In the genomic region with DNA sequence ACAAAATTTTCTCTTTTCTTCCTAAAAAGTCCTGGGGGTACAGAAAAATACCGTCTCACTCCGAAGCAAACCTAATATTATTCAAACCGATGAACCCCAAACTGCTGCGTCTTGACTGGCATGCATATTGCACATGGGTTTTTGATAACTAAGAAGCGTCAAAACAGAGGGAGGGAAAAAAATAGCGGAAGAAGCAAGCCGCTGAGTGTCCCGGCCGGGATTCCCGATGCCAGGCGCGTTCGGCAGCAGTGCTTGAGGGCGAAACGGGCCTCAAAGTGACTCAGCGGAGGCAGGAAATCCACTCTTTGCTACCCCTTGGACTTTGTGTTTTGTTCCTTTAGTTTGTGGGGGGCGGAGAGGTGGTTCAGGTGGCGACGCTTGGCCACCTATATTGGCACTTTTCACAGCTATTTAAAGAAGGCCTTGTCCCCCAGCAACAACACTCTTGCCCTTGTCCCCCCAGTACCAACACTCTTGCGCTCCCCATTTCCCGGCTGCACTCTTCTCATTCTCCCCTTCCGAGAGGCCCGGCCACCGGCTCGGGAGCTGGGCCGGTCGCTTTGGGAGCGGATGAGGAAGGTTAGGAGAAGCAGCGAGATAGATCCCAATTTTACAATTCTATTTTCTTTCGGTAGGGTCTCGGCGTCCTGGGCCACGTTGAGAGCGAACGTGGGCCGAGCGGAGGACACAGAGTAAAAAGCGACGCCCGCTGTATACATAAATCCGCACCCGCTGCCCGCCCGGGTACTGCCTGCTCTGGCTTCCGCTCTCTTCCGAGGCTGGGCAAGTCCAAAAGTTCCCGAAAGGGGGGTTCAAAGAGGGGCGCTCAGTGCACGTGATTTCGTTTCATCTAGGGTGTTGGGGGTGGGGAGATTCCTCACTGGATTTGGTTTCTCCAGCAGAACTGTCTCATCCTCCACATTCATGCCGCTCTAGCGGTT, we compare ENCODE assay signal across 17 cellular contexts. TPM values are rescaled to one million over a fixed set of nuclear protein-coding genes. Genes with fewer than 3 reads are reported as not detected.
DNase-seq lines count a peak whose midpoint lies in the region; ATAC-seq and TF ChIP-seq lines count a peak whose summit lies in the region.
"Had no signal": no experiment of that assay in that cellular context is flagged by ENCODE, and none has a peak within 500 bp of the region (broad histone marks: within the 10 kb centered on the region; RNA-seq: fewer than 3 reads in every experiment).

No MANE protein-coding gene starts in this region.

- peak overlapping the region; percentile 63 for H3K4me3 ChIP-seq in HUES48 (ENCODE audit: low read depth, low read length)
- peak overlapping the region; percentile 65 for H3K4me3 ChIP-seq in neural progenitor cell
- H3K4me3 ChIP-seq: vagina had no signal

- H3K4me1 ChIP-seq in HUES48 (ENCODE audit: control insufficient read depth, insufficient read depth, low read length) (peaks cover 60% of the 10 kb centered on the region), foreskin keratinocyte (no peaks in the 10 kb centered on the region), neural progenitor cell (peaks cover 81% of the 10 kb centered on the region)

- H3K36me3 Mint-ChIP-seq in activated CD4-positive, alpha-beta T cell treated with anti-CD3 and anti-CD28 coated beads, Interleukin-2, amount 10 ng/mL, durations not matched to agents 24 days and 14 days (ENCODE audit: low read depth): no peaks in the 10 kb centered on the region
- H3K36me3 Mint-ChIP-seq in neural progenitor cell: peaks cover 4% of the 10 kb centered on the region
- H3K36me3 Mint-ChIP-seq in stimulated activated effector memory CD8-positive, alpha-beta T cell treated with anti-CD3 and anti-CD28 coated beads, Interleukin-12 subunit alpha, Interleukin-12 subunit beta, amount 100 ng/mL, for 72 hours: no peaks in the 10 kb centered on the region
- H3K36me3 Mint-ChIP-seq: CD14-positive monocyte had no signal

- no peaks in the 10 kb centered on the region for H3K9me3 ChIP-seq in HUES48 (ENCODE audit: control insufficient read depth, insufficient read depth, low read length)
- no peaks in the 10 kb centered on the region for H3K9me3 ChIP-seq in neural progenitor cell (ENCODE audit: low read depth)
- H3K9me3 ChIP-seq: vagina had no signal

- H3K4me1 Mint-ChIP-seq in activated CD4-positive, alpha-beta T cell treated with anti-CD3 and anti-CD28 coated beads, Interleukin-2, amount 10 ng/mL, durations not matched to agents 24 days and 14 days: no peaks in the 10 kb centered on the region
- peaks cover 49% of the 10 kb centered on the region for H3K4me1 Mint-ChIP-seq in neural progenitor cell
- H3K4me1 Mint-ChIP-seq in stimulated activated effector memory CD8-positive, alpha-beta T cell treated with anti-CD3 and anti-CD28 coated beads, Interleukin-12 subunit alpha, Interleukin-12 subunit beta, amount 100 ng/mL, for 72 hours: peaks cover 24% of the 10 kb centered on the region

- ATAC-seq in foreskin keratinocyte (peak; percentile 53), GM21825 (IDR thresholded peaks at IDR 0.05; ENCODE audit: unreplicated experiment) (no peak)
- ATAC-seq in stimulated activated effector memory CD8-positive, alpha-beta T cell treated with anti-CD3 and anti-CD28 coated beads, Interleukin-12 subunit alpha, Interleukin-12 subunit beta, amount 100 ng/mL, for 72 hours: no peak
- ATAC-seq: left cardiac atrium had no signal

- H3K9ac ChIP-seq in HUES48 (ENCODE audit: low read depth, low read length) (no peak overlapping the region), neural progenitor cell (no peak overlapping the region)

- H3K27me3 ChIP-seq in HUES48 (ENCODE audit: control insufficient read depth, insufficient read depth, low read length) (peaks cover 98% of the 10 kb centered on the region), foreskin keratinocyte (peaks cover 100% of the 10 kb centered on the region), neural progenitor cell (peaks cover 80% of the 10 kb centered on the region)

- H3K4me3 Mint-ChIP-seq in activated CD4-positive, alpha-beta T cell treated with anti-CD3 and anti-CD28 coated beads, Interleukin-2, amount 10 ng/mL, durations not matched to agents 24 days and 14 days: no peak overlapping the region
- H3K4me3 Mint-ChIP-seq in neural progenitor cell: peak overlapping the region; percentile 90
- H3K4me3 Mint-ChIP-seq in stimulated activated effector memory CD8-positive, alpha-beta T cell treated with anti-CD3 and anti-CD28 coated beads, Interleukin-12 subunit alpha, Interleukin-12 subunit beta, amount 100 ng/mL, for 72 hours: no peak overlapping the region

- peak overlapping the region; percentile 97 for H3K4me2 ChIP-seq in neural progenitor cell

- H3K36me3 ChIP-seq in HUES48 (ENCODE audit: control insufficient read depth, insufficient read depth, low read length): no peaks in the 10 kb centered on the region
- H3K36me3 ChIP-seq in neural progenitor cell: no peaks in the 10 kb centered on the region
- H3K36me3 ChIP-seq: vagina had no signal

- peaks cover 87% of the 10 kb centered on the region for H3K27me3 Mint-ChIP-seq in activated CD4-positive, alpha-beta T cell treated with anti-CD3 and anti-CD28 coated beads, Interleukin-2, amount 10 ng/mL, durations not matched to agents 24 days and 14 days
- peaks cover 73% of the 10 kb centered on the region for H3K27me3 Mint-ChIP-seq in neural progenitor cell (ENCODE audit: insufficient read depth, low read depth)

- TF ChIP-seq CTCF in foreskin keratinocyte (conservative IDR thresholded peaks at IDR 0.05) (no peak), neural progenitor cell (IDR thresholded peaks at IDR 0.05) (no peak)

- peaks cover 4% of the 10 kb centered on the region for H3K79me2 ChIP-seq in neural progenitor cell (ENCODE audit: low read depth)

- no peak for DNase-seq in activated CD4-positive, alpha-beta T cell treated with anti-CD3 and anti-CD28 coated beads, Interleukin-2, amount 10 ng/mL, durations not matched to agents 24 days and 14 days
- DNase-seq in activated CD4-positive, alpha-beta T cell treated with anti-CD3 and anti-CD28 coated beads for 48 hours: no peak
- DNase-seq in foreskin keratinocyte (no peak), neural progenitor cell (ENCODE audit: low spot score) (peak; percentile 65), SKM-1 (lab: John Stamatoyannopoulos, UW; ENCODE audit: unreplicated experiment) (no peak)
- DNase-seq in stimulated activated effector memory CD8-positive, alpha-beta T cell treated with anti-CD3 and anti-CD28 coated beads, Interleukin-12 subunit alpha, Interleukin-12 subunit beta, amount 100 ng/mL, for 72 hours (ENCODE audit: low spot score in 2 of 2): no peak
- DNase-seq: activated gamma-delta T cell; cortex of kidney; KBM-7; left cardiac atrium; NCI-H1092 treated with DMSO at 0.1 percent for 48 hours; NCI-H774; stimulated activated naive CD4-positive, alpha-beta T cell had no signal

- no peak overlapping the region for H3K27ac ChIP-seq in HUES48 (ENCODE audit: low read depth, low read length)
- no peak overlapping the region for H3K27ac ChIP-seq in foreskin keratinocyte
- H3K27ac ChIP-seq in neural progenitor cell: no peak overlapping the region
- H3K27ac ChIP-seq: vagina had no signal

- H2AFZ ChIP-seq in neural progenitor cell (replicated peaks): peak overlapping the region; percentile 12

- intact Hi-C loops in activated CD4-positive, alpha-beta T cell treated with anti-CD3 and anti-CD28 coated beads, Interleukin-2, amount 10 ng/mL, durations not matched to agents 24 days and 14 days (cut with micrococcal nuclease): loop anchor here (5.0 kb wide), 1 partner anchor 117 kb away; no protein-coding TSS in a partner anchor

- peaks cover 75% of the 10 kb centered on the region for H3F3A ChIP-seq in neural progenitor cell (ENCODE audit: low read depth)

- H3K27ac Mint-ChIP-seq in activated CD4-positive, alpha-beta T cell treated with anti-CD3 and anti-CD28 coated beads, Interleukin-2, amount 10 ng/mL, durations not matched to agents 24 days and 14 days: peak overlapping the region; percentile 34
- no peak overlapping the region for H3K27ac Mint-ChIP-seq in neural progenitor cell
- H3K27ac Mint-ChIP-seq in stimulated activated effector memory CD8-positive, alpha-beta T cell treated with anti-CD3 and anti-CD28 coated beads, Interleukin-12 subunit alpha, Interleukin-12 subunit beta, amount 100 ng/mL, for 72 hours: no peak overlapping the region
- H3K27ac Mint-ChIP-seq: CD14-positive monocyte had no signal

- no peaks in the 10 kb centered on the region for H3K9me3 Mint-ChIP-seq in activated CD4-positive, alpha-beta T cell treated with anti-CD3 and anti-CD28 coated beads, Interleukin-2, amount 10 ng/mL, durations not matched to agents 24 days and 14 days
- H3K9me3 Mint-ChIP-seq in neural progenitor cell: no peaks in the 10 kb centered on the region
- H3K9me3 Mint-ChIP-seq in stimulated activated effector memory CD8-positive, alpha-beta T cell treated with anti-CD3 and anti-CD28 coated beads, Interleukin-12 subunit alpha, Interleukin-12 subunit beta, amount 100 ng/mL, for 72 hours: no peaks in the 10 kb centered on the region

- no peaks in the 10 kb centered on the region for H4K20me1 ChIP-seq in neural progenitor cell (ENCODE audit: low read depth)

RNA-seq across cellular contexts. Expression of a gene that starts 2.5 kb away (rescaled TPM):
- not detected in 2 replicates for total RNA-seq in activated CD4-positive, alpha-beta T cell treated with anti-CD3 and anti-CD28 coated beads, Interleukin-2, amount 10 ng/mL, durations not matched to agents 24 days and 14 days
- not detected in 2 replicates for total RNA-seq in foreskin keratinocyte
- polyA plus RNA-seq in foreskin keratinocyte: not detected in 2 replicates
- 6.6 and 8.7 TPM in 2 replicates for total RNA-seq in neural progenitor cell (ENCODE audit: low replicate concordance)
- total RNA-seq: vagina had no signal
- polyA plus RNA-seq: CD14-positive monocyte had no signal
